Comparison of ENCODE assay signal across 8 cellular contexts in genomic region chr7:151459726-151460473, GRCh38. TPM values are rescaled to one million over a fixed set of nuclear protein-coding genes. Genes with fewer than 3 reads are reported as not detected.
DNase-seq lines count a peak whose midpoint lies in the region; ATAC-seq, FAIRE-seq and TF ChIP-seq lines count a peak whose summit lies in the region.

No MANE protein-coding gene starts in this region.

- H3K79me2 ChIP-seq in neural progenitor cell (ENCODE audit: low read depth) = no peaks in the 10 kb centered on the region

- peak overlapping the region; percentile 87 for H3K27ac Mint-ChIP-seq in neural progenitor cell
- no peak overlapping the region for H3K27ac Mint-ChIP-seq in CD4-positive, alpha-beta T cell

- H3F3A ChIP-seq in neural progenitor cell (ENCODE audit: low read depth) = peaks cover 24% of the 10 kb centered on the region

- H3K4me1 Mint-ChIP-seq in neural progenitor cell = peaks cover 25% of the 10 kb centered on the region
- H3K4me1 Mint-ChIP-seq in CD4-positive, alpha-beta T cell (ENCODE audit: low read depth) = no peaks in the 10 kb centered on the region

- H3K9ac ChIP-seq in neural progenitor cell = no peak overlapping the region

- no peaks in the 10 kb centered on the region for H4K20me1 ChIP-seq in neural progenitor cell (ENCODE audit: low read depth)

- H3K4me3 ChIP-seq in fibroblast of villous mesenchyme (ENCODE audit: low read depth, low read length) = peak overlapping the region; percentile 36
- H3K4me3 ChIP-seq in neural progenitor cell = no peak overlapping the region

- H3K36me3 ChIP-seq in neural progenitor cell = no peaks in the 10 kb centered on the region

- no peak for TF ChIP-seq POLR2A in H54 (IDR thresholded peaks at IDR 0.05; ENCODE audit: low read depth, low read length)

- H2AFZ ChIP-seq in neural progenitor cell (replicated peaks) = no peak overlapping the region

- intact Hi-C loops in CD4-positive, alpha-beta T cell (cut with DNase I, micrococcal nuclease) = no loop called here

- peaks cover 15% of the 10 kb centered on the region for H3K27me3 Mint-ChIP-seq in neural progenitor cell (ENCODE audit: insufficient read depth, low read depth)
- H3K27me3 Mint-ChIP-seq in CD4-positive, alpha-beta T cell = peaks cover 6% of the 10 kb centered on the region

- peak overlapping the region; percentile 50 for H3K4me2 ChIP-seq in neural progenitor cell

- FAIRE-seq in H54 (lab: Jason Lieb, UNC) = peak; percentile 60

- CTCF ChIA-PET in CD4-positive, alpha-beta T cell (lab: Charles Lee) = interaction anchor here (0.9 kb wide), 1 partner anchor 50 kb away, joined by 3 read pairs; the partner anchor contains the start of gene WDR86

- DNase-seq in H54 (ENCODE audit: insufficient read length, low spot score) (peak; percentile 77), SK-N-DZ (ENCODE audit: low spot score) (peak; percentile 72), fibroblast of villous mesenchyme (ENCODE audit: low read depth) (peak; percentile 100), neural progenitor cell (ENCODE audit: low spot score) (peak; percentile 57), NCI-H1436 treated with DMSO at 0.1 percent for 48 hours (lab: John Stamatoyannopoulos, UW) (no peak)
- no peak for DNase-seq in activated CD4-positive, alpha-beta T cell treated with anti-CD3 and anti-CD28 coated beads, Interleukin-2, amount 50 U/mL, for 1 hour
- no peak for DNase-seq in activated effector memory CD4-positive, alpha-beta T cell treated with anti-CD3 and anti-CD28 coated beads, Interleukin-2, amount 50 U/mL, for 16 hours
- DNase-seq in CD4-positive, alpha-beta T cell = no peak

- no peaks in the 10 kb centered on the region for H3K27me3 ChIP-seq in neural progenitor cell
- no peaks in the 10 kb centered on the region for H3K27me3 ChIP-seq in CD4-positive, alpha-beta T cell (ENCODE audit: control insufficient read depth, insufficient read depth, low read length)

- H3K4me3 Mint-ChIP-seq in neural progenitor cell = peak overlapping the region; percentile 73
- H3K4me3 Mint-ChIP-seq in CD4-positive, alpha-beta T cell = no peak overlapping the region

- no peak overlapping the region for H3K27ac ChIP-seq in neural progenitor cell
- no peak overlapping the region for H3K27ac ChIP-seq in CD4-positive, alpha-beta T cell (ENCODE audit: low read depth, low read length)

- H3K4me1 ChIP-seq in neural progenitor cell = peaks cover 19% of the 10 kb centered on the region

- no peak for ATAC-seq in CD4-positive, alpha-beta T cell (ENCODE audit: poor library complexity)

- peaks cover 3% of the 10 kb centered on the region for H3K9me3 ChIP-seq in neural progenitor cell (ENCODE audit: low read depth)
- H3K9me3 ChIP-seq in CD4-positive, alpha-beta T cell (ENCODE audit: control insufficient read depth, low read length) = peaks cover 19% of the 10 kb centered on the region

- H3K36me3 Mint-ChIP-seq in neural progenitor cell = peaks cover 29% of the 10 kb centered on the region
- H3K36me3 Mint-ChIP-seq in CD4-positive, alpha-beta T cell (ENCODE audit: low read depth) = peaks cover 22% of the 10 kb centered on the region

- H3K9me3 Mint-ChIP-seq in neural progenitor cell = peaks cover 35% of the 10 kb centered on the region
- H3K9me3 Mint-ChIP-seq in CD4-positive, alpha-beta T cell = peaks cover 6% of the 10 kb centered on the region

- POLR2A ChIA-PET in CD4-positive, alpha-beta T cell (lab: Charles Lee) = no interaction called here

- TF ChIP-seq CTCF in fibroblast of villous mesenchyme (IDR thresholded peaks at IDR 0.05; ENCODE audit: insufficient read depth, low read depth, low read length) (peak; percentile 53), neural progenitor cell (IDR thresholded peaks at IDR 0.05) (peak; percentile 3)
- TF ChIP-seq CTCF in CD4-positive, alpha-beta T cell (IDR thresholded peaks at IDR 0.05) = no peak

RNA-seq across cellular contexts. Expression of gene CRYGN, which starts 20.0 kb away (rescaled TPM):
- polyA plus RNA-seq in SK-N-DZ (2014; cell fraction: cytosol; rRNA removed) = 0.05 TPM in 1 of 2 replicates, not detected in the other
- polyA plus RNA-seq in SK-N-DZ (2014; cell fraction: nucleus; rRNA removed) = not detected in 2 replicates
- total RNA-seq in fibroblast of villous mesenchyme (under 0.01 TPM in 1 of 2 replicates, not detected in the other), neural progenitor cell (ENCODE audit: low replicate concordance) (1.1 TPM in 1 of 2 replicates, not detected in the other)
- total RNA-seq in CD4-positive, alpha-beta T cell = under 1 TPM in 1 of 2 experiments, not detected in 1; 0.14 TPM

RNA-seq across cellular contexts. Expression of gene WDR86, which starts 50.1 kb away (rescaled TPM):
- polyA plus RNA-seq in SK-N-DZ (2014; cell fraction: cytosol; rRNA removed) = 28.1 and 31.1 TPM in 2 replicates
- 129 TPM in 2 replicates for polyA plus RNA-seq in SK-N-DZ (2014; cell fraction: nucleus; rRNA removed)
- total RNA-seq in fibroblast of villous mesenchyme (0.32 and 1.3 TPM in 2 replicates), neural progenitor cell (ENCODE audit: low replicate concordance) (15.0 and 33.0 TPM in 2 replicates)
- 1 to 10 TPM; 5.6 to 6.2 TPM for total RNA-seq in CD4-positive, alpha-beta T cell

RNA-seq across cellular contexts. Expression of gene RHEB, which starts 59.8 kb away (rescaled TPM):
- polyA plus RNA-seq in SK-N-DZ (2014; cell fraction: cytosol; rRNA removed) = 167 and 203 TPM in 2 replicates
- 118 and 142 TPM in 2 replicates for polyA plus RNA-seq in SK-N-DZ (2014; cell fraction: nucleus; rRNA removed)
- total RNA-seq in fibroblast of villous mesenchyme (52.2 and 79.5 TPM in 2 replicates), neural progenitor cell (ENCODE audit: low replicate concordance) (94.2 and 225 TPM in 2 replicates)
- 10 to 100 TPM; 40.3 to 42.6 TPM for total RNA-seq in CD4-positive, alpha-beta T cell

Comparison
In these comparisons a context has a peak if more than half of its experiments do, and no peak if none do; other contexts are left out.
1. DNase-seq: peak in H54 (single experiment), SK-N-DZ (single experiment), fibroblast of villous mesenchyme (single experiment) and neural progenitor cell (single experiment); none in activated CD4-positive, alpha-beta T cell treated with anti-CD3 and anti-CD28 coated beads, Interleukin-2, amount 50 U/mL, for 1 hour (single experiment), NCI-H1436 treated with DMSO at 0.1 percent for 48 hours (single experiment), activated effector memory CD4-positive, alpha-beta T cell treated with anti-CD3 and anti-CD28 coated beads, Interleukin-2, amount 50 U/mL, for 16 hours (single experiment) and CD4-positive, alpha-beta T cell (0 of 10).